ENCODE assay signal across 6 cellular contexts in genomic region chr12:126607157-126607556, GRCh38.
"Had no signal": no experiment of that assay in that cellular context is flagged by ENCODE, and none has a peak within 500 bp of the region (broad histone marks: within the 10 kb centered on the region; RNA-seq: fewer than 3 reads in every experiment).

No MANE protein-coding gene starts in this region.

- H3K4me2 ChIP-seq: GM23338 had no signal

- DNase-seq: H9, HCEC 1CT had no signal

- H2AFZ ChIP-seq: GM23338 had no signal

- ATAC-seq: GM23338 had no signal

- FAIRE-seq: H1, H54, HTR-8/SVneo had no signal

- H3K4me3 ChIP-seq: GM23338 had no signal
